8 cellular contexts compared by ENCODE assay signal in the genomic region with DNA sequence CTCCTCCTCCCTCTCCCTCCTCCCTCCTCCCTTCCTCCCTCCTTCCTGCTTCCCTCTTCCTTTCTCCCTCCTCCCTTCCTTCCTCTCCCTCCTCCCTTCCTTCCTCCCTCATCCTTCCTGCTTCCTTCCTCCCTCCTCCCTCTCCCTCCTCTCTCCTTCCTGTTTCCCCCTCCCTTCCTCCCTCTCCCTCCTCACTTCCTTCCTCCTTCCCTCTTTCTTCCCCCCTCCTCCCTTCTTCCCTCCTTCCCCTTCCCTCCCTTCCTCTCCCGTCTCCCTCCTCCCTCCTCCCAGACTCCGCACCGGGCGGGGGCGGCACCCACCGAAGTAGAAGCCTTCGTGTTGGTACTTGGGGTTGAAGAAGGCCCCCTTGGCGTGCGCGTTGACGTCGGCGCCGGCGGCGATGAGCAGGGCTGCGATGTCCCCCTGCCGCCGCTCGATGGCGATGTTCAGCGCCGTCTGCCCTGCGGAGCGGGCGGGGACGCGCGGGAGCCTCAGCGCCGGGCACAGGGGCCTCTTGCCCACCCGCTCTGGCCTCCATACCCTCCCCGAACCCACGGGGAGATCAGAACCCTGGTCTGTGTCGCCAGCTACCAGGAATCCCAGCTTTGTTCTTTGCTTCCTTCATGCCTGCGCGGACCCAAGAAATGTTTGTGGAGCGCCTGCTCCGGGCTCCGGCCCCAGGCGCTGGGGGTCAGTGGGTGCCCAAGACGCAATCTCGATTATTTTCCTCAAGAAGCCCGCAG. TPM values are rescaled to one million over a fixed set of nuclear protein-coding genes. Genes with fewer than 3 reads are reported as not detected.
DNase-seq lines count a peak whose midpoint lies in the region; ATAC-seq and TF ChIP-seq lines count a peak whose summit lies in the region.

No MANE protein-coding gene starts in this region.

- intact Hi-C loops in activated CD4-positive, alpha-beta memory T cell treated with anti-CD3 and anti-CD28 coated beads for 36 hours (cut with micrococcal nuclease) = no loop called here

- no peaks in the 10 kb centered on the region for H3K9me3 Mint-ChIP-seq in activated CD4-positive, alpha-beta memory T cell treated with anti-CD3 and anti-CD28 coated beads for 36 hours

- peak; percentile 90 for ATAC-seq in lung (ENCODE audit: insufficient read depth, low FRiP score)
- no peak for ATAC-seq in HG02973 (IDR thresholded peaks at IDR 0.05; ENCODE audit: unreplicated experiment)

- H3K27me3 ChIP-seq in ectodermal cell (ENCODE audit: control insufficient read depth, insufficient read depth, low read length, poor library complexity, severe bottlenecking) (no peaks in the 10 kb centered on the region), lung (ENCODE audit: control insufficient read depth, insufficient read depth) (no peaks in the 10 kb centered on the region)

- WGBS in ectodermal cell, 2 experiments = 12 to 13% methylated on average over 44 of the region's 44 CpGs
- 3 to 4% methylated on average over 44 of the region's 44 CpGs for WGBS in lung, 2 donors

- peaks cover 4% of the 10 kb centered on the region for H3K4me1 Mint-ChIP-seq in activated CD4-positive, alpha-beta memory T cell treated with anti-CD3 and anti-CD28 coated beads for 36 hours (ENCODE audit: low read depth)

- peak overlapping the region; percentile 31 for H3K4me3 ChIP-seq in ectodermal cell (ENCODE audit: insufficient read depth, low read depth, low read length)
- H3K4me3 ChIP-seq in lung = no peak overlapping the region

- H3K4me1 ChIP-seq in ectodermal cell (ENCODE audit: control insufficient read depth, insufficient read depth, low read length) (peaks cover 19% of the 10 kb centered on the region), lung (ENCODE audit: control insufficient read depth in 2 of 2, insufficient read depth in 2 of 2, low read length in 2 of 2) (no peaks in the 10 kb centered on the region)

- H3K9me3 ChIP-seq in ectodermal cell (ENCODE audit: control insufficient read depth, low read length) (no peaks in the 10 kb centered on the region), lung (ENCODE audit: control insufficient read depth in 2 of 2, insufficient read depth in 1 of 2, low read length in 1 of 2) (no peaks in the 10 kb centered on the region)

- DNase-seq in Daoy (ENCODE audit: low read depth) (peak; percentile 90), LHCN-M2 (ENCODE audit: low read depth) (peak; percentile 67), lung (ENCODE audit: low spot score) (peak; percentile 51), NCI-H446 (lab: John Stamatoyannopoulos, UW) (no peak)
- peak; percentile 79 for DNase-seq in activated CD4-positive, alpha-beta memory T cell treated with anti-CD3 and anti-CD28 coated beads for 36 hours
- peak; percentile 51 to 67 for DNase-seq in stimulated activated CD4-positive, alpha-beta T cell treated with anti-CD3 and anti-CD28 coated beads, Interleukin-4, amount 100 ng/mL, for 48 hours (ENCODE audit: low read depth in 2 of 2)

- POLR2A ChIA-PET in activated CD4-positive, alpha-beta memory T cell treated with anti-CD3 and anti-CD28 coated beads for 36 hours (lab: Charles Lee) = no interaction called here

- CTCF ChIA-PET in activated CD4-positive, alpha-beta memory T cell treated with anti-CD3 and anti-CD28 coated beads for 36 hours (lab: Charles Lee) = interaction anchor here (0.7 to 2.1 kb wide), 4 partner anchors 13 to 587 kb away, joined by 3 to 5 read pairs (median 4); no protein-coding TSS in a partner anchor

- peak overlapping the region; percentile 45 for H3K4me3 Mint-ChIP-seq in activated CD4-positive, alpha-beta memory T cell treated with anti-CD3 and anti-CD28 coated beads for 36 hours

- H3K27ac ChIP-seq in ectodermal cell (ENCODE audit: insufficient read depth, low read depth, low read length, poor library complexity, severe bottlenecking) = peak overlapping the region; percentile 71
- H3K27ac ChIP-seq in lung (ENCODE audit: low read depth in 1 of 2, low read length in 1 of 2) = no peak overlapping the region

- H3K36me3 ChIP-seq in ectodermal cell (ENCODE audit: control insufficient read depth, insufficient read depth, low read length) (no peaks in the 10 kb centered on the region), lung (ENCODE audit: control insufficient read depth in 2 of 2, insufficient read depth in 2 of 2, low read length in 2 of 2) (no peaks in the 10 kb centered on the region)

- H3K27me3 Mint-ChIP-seq in activated CD4-positive, alpha-beta memory T cell treated with anti-CD3 and anti-CD28 coated beads for 36 hours = peaks cover 1% of the 10 kb centered on the region

- no peaks in the 10 kb centered on the region for H3K36me3 Mint-ChIP-seq in activated CD4-positive, alpha-beta memory T cell treated with anti-CD3 and anti-CD28 coated beads for 36 hours

- no peak overlapping the region for H3K27ac Mint-ChIP-seq in activated CD4-positive, alpha-beta memory T cell treated with anti-CD3 and anti-CD28 coated beads for 36 hours

- peak; percentile 7 for TF ChIP-seq CTCF in lung (IDR thresholded peaks at IDR 0.05; ENCODE audit: control extremely low read depth, extremely low read depth)

RNA-seq across cellular contexts. Expression of gene TRPV3, which starts 22.2 kb away (rescaled TPM):
- 0.42 and 0.97 TPM in 2 replicates for total RNA-seq in Daoy (2014; rRNA removed; shearing (Covaris generic))
- 0.71 and 1.3 TPM in 2 replicates for total RNA-seq in LHCN-M2 (2014; rRNA removed)
- polyA plus RNA-seq in LHCN-M2 (2012) = 0.26 TPM
- total RNA-seq in activated CD4-positive, alpha-beta memory T cell treated with anti-CD3 and anti-CD28 coated beads for 36 hours = under 1 TPM; 0.77 to 0.97 TPM
- 6.9 TPM for polyA plus RNA-seq in ectodermal cell (2013, experiment 1 of 4)
- polyA plus RNA-seq in ectodermal cell (2013, experiment 2 of 4) = 8.2 TPM
- 6.8 TPM for polyA plus RNA-seq in ectodermal cell (2013, experiment 3 of 4)
- 6.9 TPM for polyA plus RNA-seq in ectodermal cell (2013, experiment 4 of 4)
- under 1 TPM; 0.46 to 0.91 TPM for total RNA-seq in lung
- polyA plus RNA-seq in lung = under 1 TPM; 0.10 to 0.20 TPM

RNA-seq across cellular contexts. Expression of gene ASPA, which starts 59.6 kb away (rescaled TPM):
- not detected in 2 replicates for total RNA-seq in Daoy (2014; rRNA removed; shearing (Covaris generic))
- total RNA-seq in LHCN-M2 (2014; rRNA removed) (0.23 and 0.45 TPM in 2 replicates), lung (10 to 100 TPM in 1 of 2 donors, 1 to 10 TPM in 1; 2.5 to 17.5 TPM)
- 0.07 TPM for polyA plus RNA-seq in LHCN-M2 (2012)
- total RNA-seq in activated CD4-positive, alpha-beta memory T cell treated with anti-CD3 and anti-CD28 coated beads for 36 hours = not detected
- polyA plus RNA-seq in ectodermal cell (2013, experiment 1 of 4) = not detected
- polyA plus RNA-seq in ectodermal cell (2013, experiment 2 of 4) = not detected
- polyA plus RNA-seq in ectodermal cell (2013, experiment 3 of 4) = not detected
- not detected for polyA plus RNA-seq in ectodermal cell (2013, experiment 4 of 4)
- polyA plus RNA-seq in lung = under 1 TPM; 0.31 to 0.96 TPM

Comparison
In these comparisons a context has a peak if more than half of its experiments do, and no peak if none do; other contexts are left out.
1. DNase-seq: peak in Daoy (single experiment), LHCN-M2 (single experiment), activated CD4-positive, alpha-beta memory T cell treated with anti-CD3 and anti-CD28 coated beads for 36 hours (single experiment), lung (single experiment) and stimulated activated CD4-positive, alpha-beta T cell treated with anti-CD3 and anti-CD28 coated beads, Interleukin-4, amount 100 ng/mL, for 48 hours (2 of 2); none in NCI-H446 (0 of 2).